Comparison of ENCODE assay signal across 1 cellular context in the genomic region with DNA sequence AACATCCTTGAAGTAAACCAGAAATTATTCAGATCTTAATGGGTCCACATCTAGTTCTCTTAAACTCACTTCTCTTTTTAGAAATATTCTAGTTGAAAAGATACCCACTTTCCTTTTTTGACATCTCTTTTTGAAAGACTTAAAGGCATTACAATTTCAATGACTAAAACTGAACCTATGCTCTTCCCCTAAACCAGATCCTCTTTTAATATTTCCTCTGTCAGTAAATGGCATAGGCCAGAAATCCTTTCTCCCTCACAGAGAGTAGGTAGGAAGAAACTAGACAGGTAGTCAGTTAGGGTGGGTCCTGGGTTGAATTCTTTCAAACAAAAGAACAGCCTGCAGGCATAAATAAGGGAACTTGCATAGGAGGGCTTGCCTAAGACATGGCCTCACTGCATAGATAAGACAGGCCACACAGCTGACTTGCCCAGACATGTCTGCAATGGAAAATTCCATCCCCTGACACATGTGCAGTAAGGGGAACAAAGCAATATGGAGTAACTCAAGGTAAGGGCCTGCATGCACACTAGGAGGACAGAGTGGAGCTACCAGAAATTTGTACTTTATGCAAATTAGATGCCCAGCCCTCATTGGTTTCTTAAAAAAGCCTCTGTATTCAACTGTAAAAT.
TF ChIP-seq lines count a peak whose summit lies in the region.

No MANE protein-coding gene starts in this region.

TF ChIP-seq in HepG2, 621 proteins besides CTCF, POLR2A, EP300 and RAD21 (continued from another document):
- TF ChIP-seq, protein P1, sequence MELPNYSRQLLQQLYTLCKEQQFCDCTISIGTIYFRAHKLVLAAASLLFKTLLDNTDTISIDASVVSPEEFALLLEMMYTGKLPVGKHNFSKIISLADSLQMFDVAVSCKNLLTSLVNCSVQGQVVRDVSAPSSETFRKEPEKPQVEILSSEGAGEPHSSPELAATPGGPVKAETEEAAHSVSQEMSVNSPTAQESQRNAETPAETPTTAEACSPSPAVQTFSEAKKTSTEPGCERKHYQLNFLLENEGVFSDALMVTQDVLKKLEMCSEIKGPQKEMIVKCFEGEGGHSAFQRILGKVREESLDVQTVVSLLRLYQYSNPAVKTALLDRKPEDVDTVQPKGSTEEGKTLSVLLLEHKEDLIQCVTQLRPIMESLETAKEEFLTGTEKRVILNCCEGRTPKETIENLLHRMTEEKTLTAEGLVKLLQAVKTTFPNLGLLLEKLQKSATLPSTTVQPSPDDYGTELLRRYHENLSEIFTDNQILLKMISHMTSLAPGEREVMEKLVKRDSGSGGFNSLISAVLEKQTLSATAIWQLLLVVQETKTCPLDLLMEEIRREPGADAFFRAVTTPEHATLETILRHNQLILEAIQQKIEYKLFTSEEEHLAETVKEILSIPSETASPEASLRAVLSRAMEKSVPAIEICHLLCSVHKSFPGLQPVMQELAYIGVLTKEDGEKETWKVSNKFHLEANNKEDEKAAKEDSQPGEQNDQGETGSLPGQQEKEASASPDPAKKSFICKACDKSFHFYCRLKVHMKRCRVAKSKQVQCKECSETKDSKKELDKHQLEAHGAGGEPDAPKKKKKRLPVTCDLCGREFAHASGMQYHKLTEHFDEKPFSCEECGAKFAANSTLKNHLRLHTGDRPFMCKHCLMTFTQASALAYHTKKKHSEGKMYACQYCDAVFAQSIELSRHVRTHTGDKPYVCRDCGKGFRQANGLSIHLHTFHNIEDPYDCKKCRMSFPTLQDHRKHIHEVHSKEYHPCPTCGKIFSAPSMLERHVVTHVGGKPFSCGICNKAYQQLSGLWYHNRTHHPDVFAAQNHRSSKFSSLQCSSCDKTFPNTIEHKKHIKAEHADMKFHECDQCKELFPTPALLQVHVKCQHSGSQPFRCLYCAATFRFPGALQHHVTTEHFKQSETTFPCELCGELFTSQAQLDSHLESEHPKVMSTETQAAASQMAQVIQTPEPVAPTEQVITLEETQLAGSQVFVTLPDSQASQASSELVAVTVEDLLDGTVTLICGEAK (IDR thresholded peaks at IDR 0.05) = no peak
- TF ChIP-seq, protein P1 (CRISPR knock-in tag; IDR thresholded peaks at IDR 0.05) = no peak
- TF ChIP-seq, protein P2, sequence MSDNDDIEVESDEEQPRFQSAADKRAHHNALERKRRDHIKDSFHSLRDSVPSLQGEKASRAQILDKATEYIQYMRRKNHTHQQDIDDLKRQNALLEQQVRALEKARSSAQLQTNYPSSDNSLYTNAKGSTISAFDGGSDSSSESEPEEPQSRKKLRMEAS (IDR thresholded peaks at IDR 0.05) = peak; percentile 52; the same call in 1 of the 2 replicates
- TF ChIP-seq BRD4 (CRISPR knock-in tag; IDR thresholded peaks at IDR 0.05) = no peak
- TF ChIP-seq SOX5 (CRISPR knock-in tag; IDR thresholded peaks at IDR 0.05; ENCODE audit: borderline replicate concordance) = no peak
- TF ChIP-seq ZNF24 (IDR thresholded peaks at IDR 0.05) = no peak
- TF ChIP-seq SUZ12 (IDR thresholded peaks at IDR 0.05; ENCODE audit: low read depth, low read length) = no peak
- TF ChIP-seq NFKBIZ (CRISPR knock-in tag; IDR thresholded peaks at IDR 0.05) = no peak
- TF ChIP-seq PHF21A (CRISPR knock-in tag; IDR thresholded peaks at IDR 0.05) = no peak
- TF ChIP-seq ZFP37 (CRISPR knock-in tag; IDR thresholded peaks at IDR 0.05; ENCODE audit: borderline replicate concordance) = no peak
- no peak for TF ChIP-seq ZNF790 (CRISPR knock-in tag; IDR thresholded peaks at IDR 0.05; ENCODE audit: borderline replicate concordance)
- TF ChIP-seq, protein P3, sequence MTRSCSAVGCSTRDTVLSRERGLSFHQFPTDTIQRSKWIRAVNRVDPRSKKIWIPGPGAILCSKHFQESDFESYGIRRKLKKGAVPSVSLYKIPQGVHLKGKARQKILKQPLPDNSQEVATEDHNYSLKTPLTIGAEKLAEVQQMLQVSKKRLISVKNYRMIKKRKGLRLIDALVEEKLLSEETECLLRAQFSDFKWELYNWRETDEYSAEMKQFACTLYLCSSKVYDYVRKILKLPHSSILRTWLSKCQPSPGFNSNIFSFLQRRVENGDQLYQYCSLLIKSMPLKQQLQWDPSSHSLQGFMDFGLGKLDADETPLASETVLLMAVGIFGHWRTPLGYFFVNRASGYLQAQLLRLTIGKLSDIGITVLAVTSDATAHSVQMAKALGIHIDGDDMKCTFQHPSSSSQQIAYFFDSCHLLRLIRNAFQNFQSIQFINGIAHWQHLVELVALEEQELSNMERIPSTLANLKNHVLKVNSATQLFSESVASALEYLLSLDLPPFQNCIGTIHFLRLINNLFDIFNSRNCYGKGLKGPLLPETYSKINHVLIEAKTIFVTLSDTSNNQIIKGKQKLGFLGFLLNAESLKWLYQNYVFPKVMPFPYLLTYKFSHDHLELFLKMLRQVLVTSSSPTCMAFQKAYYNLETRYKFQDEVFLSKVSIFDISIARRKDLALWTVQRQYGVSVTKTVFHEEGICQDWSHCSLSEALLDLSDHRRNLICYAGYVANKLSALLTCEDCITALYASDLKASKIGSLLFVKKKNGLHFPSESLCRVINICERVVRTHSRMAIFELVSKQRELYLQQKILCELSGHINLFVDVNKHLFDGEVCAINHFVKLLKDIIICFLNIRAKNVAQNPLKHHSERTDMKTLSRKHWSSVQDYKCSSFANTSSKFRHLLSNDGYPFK (CRISPR knock-in tag; IDR thresholded peaks at IDR 0.05; ENCODE audit: borderline replicate concordance) = no peak
- TF ChIP-seq HDAC2 (CRISPR knock-in tag; IDR thresholded peaks at IDR 0.05) = no peak
- no peak for TF ChIP-seq SYNCRIP (IDR thresholded peaks at IDR 0.05; ENCODE audit: insufficient read depth, low read depth, low read length)
- no peak for TF ChIP-seq FOXO1 (CRISPR knock-in tag; IDR thresholded peaks at IDR 0.05)
- no peak for TF ChIP-seq FLYWCH1 (CRISPR knock-in tag; IDR thresholded peaks at IDR 0.05)
- TF ChIP-seq XBP1 (CRISPR knock-in tag; IDR thresholded peaks at IDR 0.05) = no peak
- TF ChIP-seq GATAD2A (CRISPR knock-in tag; IDR thresholded peaks at IDR 0.05) = peak; percentile 75
- no peak for TF ChIP-seq ZFX (CRISPR knock-in tag; IDR thresholded peaks at IDR 0.05; ENCODE audit: low read depth)
- peak; percentile 100 for TF ChIP-seq TP53 (CRISPR knock-in tag; conservative IDR thresholded peaks at IDR 0.05)
